ENCODE assay signal across 9 cellular contexts in genomic region chr15:74954515-74954914, GRCh38. TPM values are rescaled to one million over a fixed set of nuclear protein-coding genes. Genes with fewer than 3 reads are reported as not detected.
DNase-seq lines count a peak whose midpoint lies in the region; ATAC-seq and TF ChIP-seq lines count a peak whose summit lies in the region.
"Had no signal": no experiment of that assay in that cellular context is flagged by ENCODE, and none has a peak within 500 bp of the region (broad histone marks: within the 10 kb centered on the region; RNA-seq: fewer than 3 reads in every experiment).

No MANE protein-coding gene starts in this region.

- H3K36me3 ChIP-seq in BE2C, result no peaks in the 10 kb centered on the region
- no peaks in the 10 kb centered on the region for H3K36me3 ChIP-seq in brain microvascular endothelial cell (replicated peaks)
- H3K36me3 ChIP-seq: Peyer's patch had no signal

- ATAC-seq in HG02588 (IDR thresholded peaks at IDR 0.05; ENCODE audit: unreplicated experiment) (no peak), HG03135 (IDR thresholded peaks at IDR 0.05; ENCODE audit: unreplicated experiment) (no peak)

- H3K4me3 ChIP-seq in BE2C (ENCODE audit: low read depth, low read length) (peak overlapping the region; percentile 73), brain microvascular endothelial cell (ENCODE audit: low read depth, low read length) (peak overlapping the region; percentile 12)

- no peaks in the 10 kb centered on the region for H3K9me3 ChIP-seq in BE2C
- H3K9me3 ChIP-seq: Peyer's patch had no signal

- H3K4me1 ChIP-seq in BE2C, result peaks cover 9% of the 10 kb centered on the region

- H3K27ac ChIP-seq in brain microvascular endothelial cell, result no peak overlapping the region
- H3K27ac ChIP-seq: Peyer's patch had no signal

- no peaks in the 10 kb centered on the region for H3K27me3 ChIP-seq in BE2C
- H3K27me3 ChIP-seq in brain microvascular endothelial cell (replicated peaks), result peaks cover 4% of the 10 kb centered on the region
- H3K27me3 ChIP-seq: Peyer's patch had no signal

- in situ Hi-C loops in brain microvascular endothelial cell (cut with HindIII; ENCODE audit: low pct_ligation_motif_present, low sequenced_read_pairs), result no loop called here

- DNase-seq in BE2C (peak; percentile 94), LHCN-M2 (ENCODE audit: low read depth) (peak; percentile 37), brain microvascular endothelial cell (peak; percentile 89), lung microvascular endothelial cell (ENCODE audit: low read depth in 2 of 2) (peak; percentile 30 to 43), nucleus accumbens (lab: John Stamatoyannopoulos, UW) (no peak), AG08395 (ENCODE audit: low spot score) (no peak)
- DNase-seq: Peyer's patch had no signal

- no peak for TF ChIP-seq CTCF in BE2C (IDR thresholded peaks at IDR 0.05; ENCODE audit: low read depth, low read length)
- no peak for TF ChIP-seq CTCF in brain microvascular endothelial cell (IDR thresholded peaks at IDR 0.05; ENCODE audit: low read depth, low read length, missing control alignments)

RNA-seq across cellular contexts. Expression of gene RPP25, which starts 2.1 kb away (rescaled TPM):
- polyA plus RNA-seq in BE2C (2012; ENCODE audit: insufficient read depth, insufficient read length, low read depth), result 78.8 TPM
- total RNA-seq in LHCN-M2 (2014; rRNA removed) (8.9 and 9.1 TPM in 2 replicates), lung microvascular endothelial cell (16.6 and 26.0 TPM in 2 replicates)
- polyA plus RNA-seq in LHCN-M2 (2012), result 2.5 TPM

RNA-seq across cellular contexts. Expression of gene COX5A, which starts 16.6 kb away (rescaled TPM):
- 662 TPM for polyA plus RNA-seq in BE2C (2012; ENCODE audit: insufficient read depth, insufficient read length, low read depth)
- total RNA-seq in LHCN-M2 (2014; rRNA removed), result 97.5 and 109 TPM in 2 replicates
- polyA plus RNA-seq in LHCN-M2 (2012), result 303 TPM
- total RNA-seq in lung microvascular endothelial cell, result 55.0 and 61.5 TPM in 2 replicates

RNA-seq across cellular contexts. Expression of gene SCAMP5, which starts 40.8 kb away (rescaled TPM):
- 261 TPM for polyA plus RNA-seq in BE2C (2012; ENCODE audit: insufficient read depth, insufficient read length, low read depth)
- total RNA-seq in LHCN-M2 (2014; rRNA removed) (0.51 and 0.98 TPM in 2 replicates), lung microvascular endothelial cell (5.6 and 6.1 TPM in 2 replicates)
- 1.6 TPM for polyA plus RNA-seq in LHCN-M2 (2012)

RNA-seq across cellular contexts. Expression of gene FAM219B, which starts 47.9 kb away (rescaled TPM):
- polyA plus RNA-seq in BE2C (2012; ENCODE audit: insufficient read depth, insufficient read length, low read depth), result 85.6 TPM
- total RNA-seq in LHCN-M2 (2014; rRNA removed) (45.0 and 51.8 TPM in 2 replicates), lung microvascular endothelial cell (25.1 and 45.6 TPM in 2 replicates)
- 22.8 TPM for polyA plus RNA-seq in LHCN-M2 (2012)

Comparison
In these comparisons a context has a peak if more than half of its experiments do, and no peak if none do; other contexts are left out.
1. DNase-seq: peak in BE2C (single experiment), LHCN-M2 (single experiment), brain microvascular endothelial cell (single experiment) and lung microvascular endothelial cell (2 of 2); none in nucleus accumbens (0 of 56) and AG08395 (single experiment).